8 cellular contexts compared by ENCODE assay signal in genomic region chrX:57121162-57121741, GRCh38. TPM values are rescaled to one million over a fixed set of nuclear protein-coding genes. Genes with fewer than 3 reads are reported as not detected.
DNase-seq lines count a peak whose midpoint lies in the region; ATAC-seq and TF ChIP-seq lines count a peak whose summit lies in the region.

Gene SPIN2B (minus strand): TSS chrX:57121548.

- H3K4me3 Mint-ChIP-seq in nephron: peak within 1 kb of the TSS; percentile 96 to 98 (median 97)
- H3K4me3 Mint-ChIP-seq in stimulated activated naive CD8-positive, alpha-beta T cell treated with anti-CD3 and anti-CD28 coated beads, Interleukin-15, Interleukin-2, amounts not matched to agents 100 ng/mL and 50 ng/mL, for 24 hours: peak within 1 kb of the TSS; percentile 87

- H3K4me3 ChIP-seq in KMS-11 (IDR thresholded peaks at IDR 0.05; ENCODE audit: insufficient read depth, low read depth, low read length) (no peak within 1 kb of the TSS), fibroblast of the aortic adventitia (ENCODE audit: low read depth, low read length) (peak within 1 kb of the TSS; percentile 75)

- H3K9ac ChIP-seq in KMS-11: peak within 1 kb of the TSS; percentile 58; the same call in 1 of the 2 replicates

- peaks cover 4% of the 10 kb centered on the region for H3K27me3 Mint-ChIP-seq in nephron (ENCODE audit: low read depth)
- no peaks in the 10 kb centered on the region for H3K27me3 Mint-ChIP-seq in stimulated activated naive CD8-positive, alpha-beta T cell treated with anti-CD3 and anti-CD28 coated beads, Interleukin-15, Interleukin-2, amounts not matched to agents 100 ng/mL and 50 ng/mL, for 24 hours

- no peak within 1 kb of the TSS for H3K27ac ChIP-seq in KMS-11

- H3K4me2 ChIP-seq in KMS-11: peak within 1 kb of the TSS; percentile 57

- H2AFZ ChIP-seq in KMS-11 (ENCODE audit: low read depth): peak within 1 kb of the TSS; percentile 66

- peak within 1 kb of the TSS; percentile 93 to 99 (median 97) for H3K27ac Mint-ChIP-seq in nephron
- peak within 1 kb of the TSS; percentile 84 for H3K27ac Mint-ChIP-seq in stimulated activated naive CD8-positive, alpha-beta T cell treated with anti-CD3 and anti-CD28 coated beads, Interleukin-15, Interleukin-2, amounts not matched to agents 100 ng/mL and 50 ng/mL, for 24 hours

- no peaks in the 10 kb centered on the region for H3K79me2 ChIP-seq in KMS-11 (ENCODE audit: insufficient read depth, low read depth)

- ATAC-seq in GM21737 (IDR thresholded peaks at IDR 0.05; ENCODE audit: unreplicated experiment): peak; percentile 100

- H3K27me3 ChIP-seq in KMS-11 (ENCODE audit: insufficient read depth, low read depth): no peaks in the 10 kb centered on the region

- peaks cover 6% of the 10 kb centered on the region for H3K4me1 Mint-ChIP-seq in nephron
- peaks cover 7% of the 10 kb centered on the region for H3K4me1 Mint-ChIP-seq in stimulated activated naive CD8-positive, alpha-beta T cell treated with anti-CD3 and anti-CD28 coated beads, Interleukin-15, Interleukin-2, amounts not matched to agents 100 ng/mL and 50 ng/mL, for 24 hours (ENCODE audit: low read depth)

- no peaks in the 10 kb centered on the region for H3K36me3 ChIP-seq in KMS-11 (ENCODE audit: insufficient read depth)

- no peaks in the 10 kb centered on the region for H4K20me1 ChIP-seq in KMS-11 (ENCODE audit: insufficient read depth)

- peaks cover 16% of the 10 kb centered on the region for H3K36me3 Mint-ChIP-seq in nephron (ENCODE audit: low read depth)
- H3K36me3 Mint-ChIP-seq in stimulated activated naive CD8-positive, alpha-beta T cell treated with anti-CD3 and anti-CD28 coated beads, Interleukin-15, Interleukin-2, amounts not matched to agents 100 ng/mL and 50 ng/mL, for 24 hours (ENCODE audit: low read depth): peaks cover 11% of the 10 kb centered on the region

- peaks cover 5% of the 10 kb centered on the region for H3K9me3 Mint-ChIP-seq in nephron
- no peaks in the 10 kb centered on the region for H3K9me3 Mint-ChIP-seq in stimulated activated naive CD8-positive, alpha-beta T cell treated with anti-CD3 and anti-CD28 coated beads, Interleukin-15, Interleukin-2, amounts not matched to agents 100 ng/mL and 50 ng/mL, for 24 hours

- no peak for TF ChIP-seq CTCF in KMS-11 (conservative IDR thresholded peaks at IDR 0.05; ENCODE audit: low read depth, low read length)
- TF ChIP-seq CTCF in fibroblast of the aortic adventitia (IDR thresholded peaks at IDR 0.05; ENCODE audit: insufficient read depth, low read length): no peak
- no peak for TF ChIP-seq CTCF in nephron (IDR thresholded peaks at IDR 0.05; ENCODE audit: unreplicated experiment in 3 of 3)

- peaks cover 6% of the 10 kb centered on the region for H3K4me1 ChIP-seq in KMS-11 (ENCODE audit: low read depth, poor library complexity, severe bottlenecking)

- peak; percentile 72 for DNase-seq in DMS79 (lab: John Stamatoyannopoulos, UW)
- peak; percentile 84 for DNase-seq in RPMI8226
- peak; percentile 42 to 55 for DNase-seq in activated T-helper 1 cell treated with anti-CD3 and anti-CD28 coated beads, Interleukin-2, amount 50 U/mL, for 16 hours (ENCODE audit: low read depth in 1 of 2, low spot score in 1 of 2)
- DNase-seq in fibroblast of the aortic adventitia (ENCODE audit: low read depth): peak; percentile 63

RNA-seq across cellular contexts. Expression of gene SPIN2B, which starts in this region (rescaled TPM):
- 7.4 and 9.4 TPM in 2 replicates for total RNA-seq in fibroblast of the aortic adventitia (ENCODE audit: low replicate concordance)
